In genomic region chr18:2572892-2573291, GRCh38 we compare ENCODE assay signal across 10 cellular contexts. TPM values are rescaled to one million over a fixed set of nuclear protein-coding genes. Genes with fewer than 3 reads are reported as not detected.
A peak's percentile ranks its signal among the peaks of the same experiment; 100 is the strongest.
DNase-seq lines count a peak whose midpoint lies in the region; ATAC-seq and TF ChIP-seq lines count a peak whose summit lies in the region.
"Had no signal": no experiment of that assay in that cellular context is flagged by ENCODE, and none has a peak within 500 bp of the region (broad histone marks: within the 10 kb centered on the region; RNA-seq: fewer than 3 reads in every experiment).

No MANE protein-coding gene starts in this region.

- no peak for DNase-seq in A673 (ENCODE audit: low spot score)
- no peak for DNase-seq in GM12865 (ENCODE audit: low read depth)
- no peak for DNase-seq in WERI-Rb-1
- peak; percentile 36 for DNase-seq in fibroblast of villous mesenchyme (ENCODE audit: low read depth)
- DNase-seq in 8988T = no peak
- DNase-seq: activated CD4-positive, alpha-beta T cell treated with anti-CD3 and anti-CD28 coated beads, Interleukin-2, amount 50 U/mL, for 1 hour; NCI-H1105 treated with DMSO at 0.1 percent for 48 hours had no signal

- H3K27ac ChIP-seq in A673 (ENCODE audit: low read depth, low read length, poor library complexity, severe bottlenecking) (peak overlapping the region; percentile 99), WERI-Rb-1 (peak overlapping the region; percentile 97)

- H3K27me3 ChIP-seq in A673 (replicated peaks; ENCODE audit: insufficient read depth, low read depth, low read length, poor library complexity) = no peaks in the 10 kb centered on the region
- no peaks in the 10 kb centered on the region for H3K27me3 ChIP-seq in WERI-Rb-1 (ENCODE audit: insufficient read depth, low read depth, severe bottlenecking)

- CTCF ChIA-PET in A673 (lab: Charles Lee) = no interaction called here

- BruUV-seq in A673 (replicated peaks; lab: Mats Ljungman, UMichigan) = no TSS peak

- H3K36me3 ChIP-seq in A673 (ENCODE audit: insufficient read depth, low read length, poor library complexity, severe bottlenecking) = peaks cover 44% of the 10 kb centered on the region
- H3K36me3 ChIP-seq in WERI-Rb-1 = peaks cover 38% of the 10 kb centered on the region

- H3K4me3 ChIP-seq in A673 (ENCODE audit: low read depth, low read length, poor library complexity, severe bottlenecking) = peak overlapping the region; percentile 88
- peak overlapping the region; percentile 93 for H3K4me3 ChIP-seq in GM12865 (ENCODE audit: low read depth, low read length)
- H3K4me3 ChIP-seq in WERI-Rb-1 (ENCODE audit: low read depth, low read length) = peak overlapping the region; percentile 100
- H3K4me3 ChIP-seq in fibroblast of villous mesenchyme (ENCODE audit: low read depth, low read length) = peak overlapping the region; percentile 94

- intact Hi-C loops in A673 (cut with micrococcal nuclease; ENCODE audit: unreplicated experiment) = no loop called here

- ATAC-seq in HG03108 (IDR thresholded peaks at IDR 0.05; ENCODE audit: unreplicated experiment) (no peak), HG02973 (IDR thresholded peaks at IDR 0.05; ENCODE audit: unreplicated experiment) (no peak), HG03378 (IDR thresholded peaks at IDR 0.05; ENCODE audit: unreplicated experiment) (no peak)

- TF ChIP-seq CTCF in A673 (conservative IDR thresholded peaks at IDR 0.05; ENCODE audit: low read depth, low read length) (no peak), GM12865 (IDR thresholded peaks at IDR 0.05; ENCODE audit: insufficient read depth, low read depth, low read length, missing control alignments) (no peak), WERI-Rb-1 (IDR thresholded peaks at IDR 0.05; ENCODE audit: low read depth, low read length) (no peak), fibroblast of villous mesenchyme (IDR thresholded peaks at IDR 0.05; ENCODE audit: insufficient read depth, low read depth, low read length) (no peak)

- POLR2A ChIA-PET in A673 (lab: Charles Lee; ENCODE audit: low non-redundant PET) = interaction anchor here (0.9 kb wide), 1 partner anchor 140 kb away, joined by 3 read pairs; no protein-coding TSS in a partner anchor

- H3K4me1 ChIP-seq in A673 (ENCODE audit: insufficient read depth, low read length, poor library complexity, severe bottlenecking) = peaks cover 23% of the 10 kb centered on the region

- H3K9me3 ChIP-seq in A673 (ENCODE audit: low read depth, low read length, poor library complexity, severe bottlenecking) (no peaks in the 10 kb centered on the region), WERI-Rb-1 (ENCODE audit: severe bottlenecking) (no peaks in the 10 kb centered on the region)

RNA-seq across cellular contexts. Expression of gene NDC80, which starts 1.5 kb away (rescaled TPM):
- total RNA-seq in A673 (2021) = 72.6 and 73.5 TPM in 2 replicates
- total RNA-seq in fibroblast of villous mesenchyme = 13.2 and 25.5 TPM in 2 replicates

RNA-seq across cellular contexts. Expression of gene METTL4, which starts 1.6 kb away (rescaled TPM):
- total RNA-seq in A673 (2021) (20.1 and 26.4 TPM in 2 replicates), fibroblast of villous mesenchyme (8.7 and 15.1 TPM in 2 replicates)
